Comparison of ENCODE assay signal across 2 cellular contexts in genomic region chr15:41865490-41866055, GRCh38.
TF ChIP-seq lines count a peak whose summit lies in the region.

No MANE protein-coding gene starts in this region.

TF ChIP-seq in IMR-90, 13 proteins besides CTCF, POLR2A, EP300 and RAD21:
- TF ChIP-seq CEBPB (IDR thresholded peaks at IDR 0.05; ENCODE audit: low read depth, low read length), result no peak
- no peak for TF ChIP-seq RCOR1 (IDR thresholded peaks at IDR 0.05; ENCODE audit: insufficient replicate concordance, low read length)
- TF ChIP-seq SMC3 (IDR thresholded peaks at IDR 0.05; ENCODE audit: low read depth, low read length), result no peak
- no peak for TF ChIP-seq NFE2L2 (IDR thresholded peaks at IDR 0.05; ENCODE audit: low read depth, low read length)
- no peak for TF ChIP-seq RFX5 (IDR thresholded peaks at IDR 0.05; ENCODE audit: low read depth, low read length)
- TF ChIP-seq MAFK (IDR thresholded peaks at IDR 0.05; ENCODE audit: low read depth, low read length), result no peak
- TF ChIP-seq BHLHE40 (IDR thresholded peaks at IDR 0.05; ENCODE audit: low read depth, low read length), result no peak
- TF ChIP-seq FOS (IDR thresholded peaks at IDR 0.05; ENCODE audit: low read depth, low read length), result no peak
- no peak for TF ChIP-seq MAZ (IDR thresholded peaks at IDR 0.05; ENCODE audit: borderline replicate concordance, low read depth, low read length)
- no peak for TF ChIP-seq ELK1 (IDR thresholded peaks at IDR 0.05; ENCODE audit: borderline replicate concordance, low read depth, low read length)
- no peak for TF ChIP-seq MXI1 (IDR thresholded peaks at IDR 0.05; ENCODE audit: borderline replicate concordance, low read depth, low read length)
- no peak for TF ChIP-seq CHD1 (IDR thresholded peaks at IDR 0.05; ENCODE audit: low read depth, low read length)
- no peak for TF ChIP-seq USF2 (IDR thresholded peaks at IDR 0.05; ENCODE audit: low read depth, low read length)

TF ChIP-seq in H1, 55 proteins besides CTCF, POLR2A, EP300 and RAD21:
- TF ChIP-seq MAX (IDR thresholded peaks at IDR 0.05) (no peak), FOSL1 (IDR thresholded peaks at IDR 0.05; ENCODE audit: insufficient read depth, low read depth, low read length) (no peak)
